28 cellular contexts compared by ENCODE assay signal in genomic region chr5:122051569-122051968, GRCh38.
"Had no signal": no experiment of that assay in that cellular context is flagged by ENCODE, and none has a peak within 500 bp of the region (broad histone marks: within the 10 kb centered on the region; RNA-seq: fewer than 3 reads in every experiment).

No MANE protein-coding gene starts in this region.

- H3K27ac ChIP-seq: colonic mucosa, coronary artery, dorsolateral prefrontal cortex, epithelial cell of prostate, esophagus muscularis mucosa, esophagus squamous epithelium, foreskin keratinocyte, gastrocnemius medialis, gastroesophageal sphincter, heart left ventricle, heart right ventricle, hepatocyte had no signal

- H3K36me3 ChIP-seq: colonic mucosa, esophagus muscularis mucosa, esophagus squamous epithelium, gastrocnemius medialis, gastroesophageal sphincter, heart left ventricle, heart right ventricle had no signal

- H3K4me3 ChIP-seq: colonic mucosa, coronary artery, dorsolateral prefrontal cortex, esophagus muscularis mucosa, esophagus squamous epithelium, gastrocnemius medialis, gastroesophageal sphincter, heart left ventricle, heart right ventricle, hepatocyte had no signal

- H3K9me3 ChIP-seq: colonic mucosa, esophagus muscularis mucosa, esophagus squamous epithelium, gastrocnemius medialis, gastroesophageal sphincter, heart left ventricle, heart right ventricle had no signal

- H3K4me1 ChIP-seq: colonic mucosa, esophagus muscularis mucosa, esophagus squamous epithelium, foreskin keratinocyte, gastrocnemius medialis, gastroesophageal sphincter, heart left ventricle had no signal

- FAIRE-seq: colon, endometrium, endothelial cell of umbilical vein, frontal cortex had no signal

- DNase-seq: colonic mucosa; cortex of kidney; dermis blood vessel endothelial cell; dorsolateral prefrontal cortex; effector CD4-positive, alpha-beta T cell; effector CD8-positive, alpha-beta T cell; effector memory CD4-positive, alpha-beta T cell; effector memory CD8-positive, alpha-beta T cell; endodermal cell; erythroblast; esophagus squamous epithelium; foreskin fibroblast; foreskin keratinocyte; foreskin melanocyte; gastrocnemius medialis; glutamatergic neuron; head of caudate nucleus; heart left ventricle; heart right ventricle had no signal
